ENCODE assay signal across 29 cellular contexts in genomic region chr22:48706934-48707748, GRCh38.
"Had no signal": no experiment of that assay in that cellular context is flagged by ENCODE, and none has a peak within 500 bp of the region (broad histone marks: within the 10 kb centered on the region; RNA-seq: fewer than 3 reads in every experiment).

No MANE protein-coding gene starts in this region.

- H3K4me3 ChIP-seq: body of pancreas, coronary artery, gastrocnemius medialis, hepatocyte, ovary, prostate gland, testis, uterus had no signal

- H3K27me3 ChIP-seq: body of pancreas, gastrocnemius medialis, hepatocyte, neutrophil, ovary, testis, uterus had no signal

- DNase-seq: activated CD4-positive, alpha-beta T cell treated with anti-CD3 and anti-CD28 coated beads for 48 hours; activated CD4-positive, alpha-beta T cell treated with anti-CD3 and anti-CD28 coated beads, Interleukin-2, amount 50 U/mL, for 48 hours; activated CD8-positive, alpha-beta memory T cell treated with anti-CD3 and anti-CD28 coated beads for 24 hours; anterior cingulate cortex; body of pancreas; cerebellar nuclear complex; effector memory CD8-positive, alpha-beta T cell; erythroblast; gastrocnemius medialis; glutamatergic neuron; islet precursor cell; left colon; midbrain; retina; stimulated activated CD4-positive, alpha-beta T cell treated with anti-CD3 and anti-CD28 coated beads, Interleukin-2, amount 100 ng/mL, for 48 hours; stimulated activated naive CD8-positive, alpha-beta T cell treated with anti-CD3 and anti-CD28 coated beads, Interleukin-15, Interleukin-2, amounts not matched to agents 100 U/mL and 50 U/mL, for 24 hours; SW 1271; T-helper 9 cell; testis; trophoblast cell; uterus had no signal

- ATAC-seq: activated CD4-positive, CD25-positive, alpha-beta regulatory T cell treated with anti-CD3 and anti-CD28 coated beads, Interleukin-2, amount 50 U/mL, for 24 hours; body of pancreas; effector memory CD8-positive, alpha-beta T cell; gastrocnemius medialis; left colon; naive thymus-derived CD8-positive, alpha-beta T cell; stimulated activated naive CD8-positive, alpha-beta T cell treated with anti-CD3 and anti-CD28 coated beads, Interleukin-15, Interleukin-2, amounts not matched to agents 100 U/mL and 50 U/mL, for 24 hours had no signal

- H3K27ac ChIP-seq: body of pancreas, coronary artery, gastrocnemius medialis, hepatocyte, neutrophil, ovary, prostate gland, testis, uterus, VCaP had no signal

- H3K4me1 ChIP-seq: gastrocnemius medialis, prostate gland, testis, uterus had no signal

- H3K36me3 ChIP-seq: gastrocnemius medialis, neutrophil, ovary, prostate gland, uterus had no signal

- H3K9me3 ChIP-seq: body of pancreas, gastrocnemius medialis, neutrophil, ovary, prostate gland, testis, uterus had no signal
